Comparison of ENCODE assay signal across 7 cellular contexts in genomic region chr9:124941689-124942561, GRCh38. TPM values are rescaled to one million over a fixed set of nuclear protein-coding genes. Genes with fewer than 3 reads are reported as not detected.
A peak's percentile ranks its signal among the peaks of the same experiment; 100 is the strongest.
DNase-seq lines count a peak whose midpoint lies in the region; ATAC-seq, FAIRE-seq and TF ChIP-seq lines count a peak whose summit lies in the region.

No MANE protein-coding gene starts in this region.

- DNase-seq in RCC 7860 (ENCODE audit: low spot score) (peak; percentile 37), nucleus accumbens (lab: John Stamatoyannopoulos, UW) (peak in 33 of 56 donors; percentile 2 to 74 (median 43)), testis (peak; percentile 74)
- DNase-seq in activated effector memory CD4-positive, alpha-beta T cell treated with anti-CD3 and anti-CD28 coated beads, Interleukin-2, amount 50 U/mL, for 16 hours = peak; percentile 86

- no peaks in the 10 kb centered on the region for H3K9me3 ChIP-seq in gastroesophageal sphincter
- H3K9me3 ChIP-seq in testis = no peaks in the 10 kb centered on the region

- WGBS in gastroesophageal sphincter (ENCODE audit: low coverage in 1 of 2), 2 donors = 8 to 41% methylated on average over 7 to 17 of the region's 30 CpGs
- WGBS in testis, 2 donors = 11 to 12% methylated on average over 26 to 30 of the region's 30 CpGs

- peaks cover 0 to 25% (median 3%) of the 10 kb centered on the region in 3 donors for H3K4me1 ChIP-seq in gastroesophageal sphincter
- H3K4me1 ChIP-seq in testis = peaks cover 13% of the 10 kb centered on the region

- FAIRE-seq in RCC 7860 (lab: Jason Lieb, UNC) = no peak

- H3K27ac ChIP-seq in gastroesophageal sphincter (peak overlapping the region; percentile 85 to 99 (median 96)), testis (peak overlapping the region; percentile 91 to 96)

- TF ChIP-seq CTCF in gastroesophageal sphincter (IDR thresholded peaks at IDR 0.05) = peak in 1 of 4 experiments; percentile 8
- no peak for TF ChIP-seq CTCF in testis (IDR thresholded peaks at IDR 0.05)

- H3K4me3 ChIP-seq in gastroesophageal sphincter (peak overlapping the region; percentile 69 to 82), testis (peak overlapping the region; percentile 84 to 97)

- H3K36me3 ChIP-seq in gastroesophageal sphincter = peaks cover 0 to 17% of the 10 kb centered on the region in 2 donors
- H3K36me3 ChIP-seq in testis (ENCODE audit: low read depth, missing control alignments) = no peaks in the 10 kb centered on the region

- intact Hi-C loops in testis (cut with DNase I; ENCODE audit: low total_unique reads) = no loop called here

- TF ChIP-seq POLR2A in gastroesophageal sphincter (IDR thresholded peaks at IDR 0.05) (no peak), testis (IDR thresholded peaks at IDR 0.05) (no peak)

- no peaks in the 10 kb centered on the region for H3K27me3 ChIP-seq in gastroesophageal sphincter
- H3K27me3 ChIP-seq in testis = no peaks in the 10 kb centered on the region

- TF ChIP-seq EP300 in gastroesophageal sphincter (IDR thresholded peaks at IDR 0.05) = no peak

- ATAC-seq in GM18870 (IDR thresholded peaks at IDR 0.05; ENCODE audit: unreplicated experiment) (peak; percentile 6), HG03025 (IDR thresholded peaks at IDR 0.05; ENCODE audit: low FRiP score, unreplicated experiment) (peak; percentile 34), gastroesophageal sphincter (no peak)

RNA-seq across cellular contexts. Expression of gene GOLGA1, which starts 1.0 kb away (rescaled TPM):
- 10 to 100 TPM; 21.3 to 42.5 (median 31.9) TPM for total RNA-seq in gastroesophageal sphincter
- total RNA-seq in testis = 10 to 100 TPM; 36.1 to 54.2 TPM
- 36.7 TPM for polyA plus RNA-seq in testis (ENCODE audit: insufficient read depth, low read depth, low replicate concordance)
